In the genomic region with DNA sequence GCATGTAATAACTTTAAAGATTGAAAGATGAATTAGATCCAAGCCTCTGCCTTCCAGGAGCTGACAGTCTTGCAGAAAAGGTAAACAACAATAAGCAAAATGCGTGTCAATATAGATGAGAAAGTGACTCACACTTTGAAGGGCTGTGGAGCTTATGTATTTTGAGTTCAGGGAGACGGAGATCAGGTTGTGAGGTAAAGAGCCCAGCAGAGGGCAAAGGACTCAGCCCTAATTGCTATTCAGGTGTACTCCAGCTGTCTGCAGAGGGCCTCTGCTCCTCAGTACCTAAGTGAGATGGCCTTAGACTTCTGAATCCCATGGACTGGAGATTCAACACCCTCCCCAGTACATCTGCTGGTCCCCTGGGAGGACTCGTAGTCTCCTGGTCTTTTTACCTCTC, we compare ENCODE assay signal across 23 cellular contexts. TPM values are rescaled to one million over a fixed set of nuclear protein-coding genes. Genes with fewer than 3 reads are reported as not detected.
DNase-seq lines count a peak whose midpoint lies in the region; ATAC-seq, FAIRE-seq and TF ChIP-seq lines count a peak whose summit lies in the region.
"Had no signal": no experiment of that assay in that cellular context is flagged by ENCODE, and none has a peak within 500 bp of the region (broad histone marks: within the 10 kb centered on the region; RNA-seq: fewer than 3 reads in every experiment).

No MANE protein-coding gene starts in this region.

- peak overlapping the region; percentile 65; the same call in 1 of the 3 replicates for H2BK15ac ChIP-seq in IMR-90 (ENCODE audit: low read depth, low read length)

- H3K4me1 Mint-ChIP-seq in endothelial cell (ENCODE audit: unreplicated experiment): no peaks in the 10 kb centered on the region
- H3K4me1 Mint-ChIP-seq in neural progenitor cell: peaks cover 10% of the 10 kb centered on the region
- peaks cover 31% of the 10 kb centered on the region for H3K4me1 Mint-ChIP-seq in stimulated activated naive CD8-positive, alpha-beta T cell treated with anti-CD3 and anti-CD28 coated beads, Interleukin-15, amount 100 ng/mL, for 72 hours
- H3K4me1 Mint-ChIP-seq: immature natural killer cell had no signal

- CTCF ChIA-PET in IMR-90 (lab: Yijun Ruan, JAX): interaction anchor here (0.7 to 1.1 kb wide), 3 partner anchors 8 to 35 kb away, joined by 3 read pairs; no protein-coding TSS in a partner anchor

- TF ChIP-seq CTCF in GM12864 (IDR thresholded peaks at IDR 0.05; ENCODE audit: low read depth, low read length, missing control alignments) (peak; percentile 6), IMR-90 (conservative IDR thresholded peaks at IDR 0.05; ENCODE audit: low read depth, low read length) (no peak), endothelial cell (IDR thresholded peaks at IDR 0.05; ENCODE audit: unreplicated experiment) (no peak), neural progenitor cell (IDR thresholded peaks at IDR 0.05) (no peak), pancreas (IDR thresholded peaks at IDR 0.05) (no peak)

- H3K9me1 ChIP-seq in IMR-90 (ENCODE audit: insufficient read depth, low read length): peaks cover 29% of the 10 kb centered on the region

- H3K23ac ChIP-seq in IMR-90 (ENCODE audit: low read depth, low read length): peak overlapping the region; percentile 26

- no peaks in the 10 kb centered on the region for H3K36me3 ChIP-seq in IMR-90 (ENCODE audit: control insufficient read depth, insufficient read depth, low read length)
- H3K36me3 ChIP-seq in neural progenitor cell: no peaks in the 10 kb centered on the region
- no peaks in the 10 kb centered on the region for H3K36me3 ChIP-seq in pancreas
- H3K36me3 ChIP-seq: BLaER1, heart left ventricle, upper lobe of right lung had no signal

- no peak overlapping the region for H2AK9ac ChIP-seq in IMR-90 (replicated peaks; ENCODE audit: low read depth, low read length, poor library complexity)

- peak overlapping the region; percentile 77; the same call in 1 of the 2 replicates for H3K18ac ChIP-seq in IMR-90 (ENCODE audit: low read depth, low read length)

- H3K79me1 ChIP-seq in IMR-90 (ENCODE audit: low read depth in 1 of 2, low read length in 2 of 2): no peaks in the 10 kb centered on the region

- H3K9ac ChIP-seq in IMR-90 (ENCODE audit: low read depth, low read length) (no peak overlapping the region), neural progenitor cell (no peak overlapping the region)
- H3K9ac ChIP-seq: BLaER1 had no signal

- H3F3A ChIP-seq in neural progenitor cell (ENCODE audit: low read depth): no peaks in the 10 kb centered on the region

- no peaks in the 10 kb centered on the region for H3K27me3 Mint-ChIP-seq in endothelial cell (ENCODE audit: unreplicated experiment)
- H3K27me3 Mint-ChIP-seq in neural progenitor cell (ENCODE audit: insufficient read depth, low read depth): peaks cover 2% of the 10 kb centered on the region
- H3K27me3 Mint-ChIP-seq in stimulated activated naive CD8-positive, alpha-beta T cell treated with anti-CD3 and anti-CD28 coated beads, Interleukin-15, amount 100 ng/mL, for 72 hours: peaks cover 57% of the 10 kb centered on the region

- no peaks in the 10 kb centered on the region for H3K27me3 ChIP-seq in IMR-90 (ENCODE audit: control insufficient read depth, insufficient read depth, low read length)
- no peaks in the 10 kb centered on the region for H3K27me3 ChIP-seq in neural progenitor cell
- H3K27me3 ChIP-seq in pancreas: no peaks in the 10 kb centered on the region
- H3K27me3 ChIP-seq: BLaER1, upper lobe of right lung had no signal

- peak overlapping the region; percentile 3 for H3K4me3 Mint-ChIP-seq in endothelial cell (ENCODE audit: unreplicated experiment)
- H3K4me3 Mint-ChIP-seq in neural progenitor cell: peak overlapping the region; percentile 14
- H3K4me3 Mint-ChIP-seq in stimulated activated naive CD8-positive, alpha-beta T cell treated with anti-CD3 and anti-CD28 coated beads, Interleukin-15, amount 100 ng/mL, for 72 hours: no peak overlapping the region
- H3K4me3 Mint-ChIP-seq: activated naive CD8-positive, alpha-beta T cell; immature natural killer cell had no signal

- dilution Hi-C loops in IMR-90 (cut with HindIII; ENCODE audit: low sequenced_read_pairs, unreplicated experiment): loop anchor here (25.0 kb wide), 1 partner anchor 216 kb away; no protein-coding TSS in a partner anchor

- H3K79me2 ChIP-seq in neural progenitor cell (ENCODE audit: low read depth): no peaks in the 10 kb centered on the region

- H3K4me3 ChIP-seq in GM12864 (ENCODE audit: low read depth, low read length) (no peak overlapping the region), IMR-90 (ENCODE audit: insufficient read depth, low read depth, low read length) (no peak overlapping the region), neural progenitor cell (no peak overlapping the region), pancreas (no peak overlapping the region)
- H3K4me3 ChIP-seq: A549, BLaER1, heart left ventricle, mucosa of descending colon, upper lobe of right lung had no signal

- peak overlapping the region; percentile 86 for H2BK120ac ChIP-seq in IMR-90 (ENCODE audit: low read depth, low read length)

- H2BK5ac ChIP-seq in IMR-90 (ENCODE audit: low read depth, low read length, poor library complexity, severe bottlenecking): no peak overlapping the region

- peak overlapping the region; percentile 59 for H4K5ac ChIP-seq in IMR-90 (ENCODE audit: low read depth, low read length)

- H2BK20ac ChIP-seq in IMR-90 (ENCODE audit: low read depth, low read length): peak overlapping the region; percentile 81

- H3K4me1 ChIP-seq in IMR-90 (ENCODE audit: control insufficient read depth, insufficient read depth, low read length): peaks cover 18% of the 10 kb centered on the region
- H3K4me1 ChIP-seq in neural progenitor cell: no peaks in the 10 kb centered on the region
- no peaks in the 10 kb centered on the region for H3K4me1 ChIP-seq in pancreas
- H3K4me1 ChIP-seq: A549, upper lobe of right lung had no signal

- H2AFZ ChIP-seq in IMR-90 (replicated peaks; ENCODE audit: low read length, poor library complexity) (no peak overlapping the region), neural progenitor cell (replicated peaks) (no peak overlapping the region)

- H4K8ac ChIP-seq in IMR-90 (ENCODE audit: low read depth in 2 of 2, low read length in 2 of 2): peak overlapping the region in 1 of 2 experiments; percentile 48; a peak in 2 of 4 replicates

- peak overlapping the region; percentile 77 for H3K4ac ChIP-seq in IMR-90 (ENCODE audit: low read depth, low read length)

- H4K20me1 ChIP-seq in IMR-90 (ENCODE audit: insufficient read depth, low read length): no peaks in the 10 kb centered on the region
- no peaks in the 10 kb centered on the region for H4K20me1 ChIP-seq in neural progenitor cell (ENCODE audit: low read depth)
- H4K20me1 ChIP-seq: BLaER1 had no signal

- peaks cover 4% of the 10 kb centered on the region for H3K36me3 Mint-ChIP-seq in endothelial cell (ENCODE audit: low read depth, unreplicated experiment)
- H3K36me3 Mint-ChIP-seq in neural progenitor cell: no peaks in the 10 kb centered on the region
- H3K36me3 Mint-ChIP-seq: activated naive CD8-positive, alpha-beta T cell; immature natural killer cell had no signal

- H3K4me2 ChIP-seq in IMR-90 (ENCODE audit: low read depth, low read length) (no peak overlapping the region), neural progenitor cell (peak overlapping the region; percentile 88)
- H3K4me2 ChIP-seq: A549, BLaER1 had no signal

- H2AK5ac ChIP-seq in IMR-90 (ENCODE audit: low read depth, low read length): peak overlapping the region; percentile 94; the same call in 1 of the 2 replicates

- peak overlapping the region; percentile 31; the same call in 1 of the 2 replicates for H3K14ac ChIP-seq in IMR-90 (replicated peaks; ENCODE audit: low read depth, low read length)

- ATAC-seq in IMR-90 (ENCODE audit: low read depth): no peak
- ATAC-seq in stimulated activated naive CD8-positive, alpha-beta T cell treated with anti-CD3 and anti-CD28 coated beads, Interleukin-15, amount 100 ng/mL, for 72 hours: no peak
- no peak for ATAC-seq in pancreas
- ATAC-seq in HG03378 (IDR thresholded peaks at IDR 0.05; ENCODE audit: unreplicated experiment): no peak
- ATAC-seq in GM19463 (IDR thresholded peaks at IDR 0.05; ENCODE audit: unreplicated experiment): no peak
- ATAC-seq: heart left ventricle; left ventricle myocardium superior; stimulated activated naive CD8-positive, alpha-beta T cell treated with anti-CD3 and anti-CD28 coated beads, Interleukin-15, Interleukin-2, amounts not matched to agents 100 U/mL and 50 U/mL, for 24 hours had no signal

- H3K27ac Mint-ChIP-seq in endothelial cell (ENCODE audit: unreplicated experiment) (no peak overlapping the region), neural progenitor cell (no peak overlapping the region)
- H3K27ac Mint-ChIP-seq in stimulated activated naive CD8-positive, alpha-beta T cell treated with anti-CD3 and anti-CD28 coated beads, Interleukin-15, amount 100 ng/mL, for 72 hours: no peak overlapping the region
- H3K27ac Mint-ChIP-seq: activated naive CD8-positive, alpha-beta T cell; immature natural killer cell had no signal

- 74% methylated on average over 3 of the region's 3 CpGs; no CpG with 5 or more reads in 1 of the 2 experiments for WGBS in IMR-90 (ENCODE audit: extremely low coverage in 2 of 2, insufficient read length in 1 of 2), 2 experiments
- 64 to 76% methylated on average over 3 of the region's 3 CpGs for WGBS in pancreas, 2 donors

- TF ChIP-seq POLR2A in IMR-90 (IDR thresholded peaks at IDR 0.05; ENCODE audit: low read depth, low read length): no peak

- in situ Hi-C loops in IMR-90 (cut with MboI; ENCODE audit: low sequenced_read_pairs): loop anchor here (25.0 kb wide), 2 partner anchors 516 to 741 kb away; no protein-coding TSS in a partner anchor

- no peak for TF ChIP-seq RAD21 in IMR-90 (IDR thresholded peaks at IDR 0.05; ENCODE audit: low read length)

- peak overlapping the region; percentile 68; the same call in 1 of the 2 replicates for H4K91ac ChIP-seq in IMR-90 (ENCODE audit: insufficient read depth, low read depth, low read length)

- peak overlapping the region; percentile 59; the same call in 1 of the 2 replicates for H3K56ac ChIP-seq in IMR-90 (ENCODE audit: extremely low read depth, insufficient read depth, low read length)

- DNase-seq in GM12864 (ENCODE audit: low read depth): no peak
- DNase-seq in IMR-90: no peak
- no peak for DNase-seq in endothelial cell (ENCODE audit: low spot score)
- DNase-seq in neural progenitor cell (ENCODE audit: low spot score): no peak
- no peak for DNase-seq in stimulated activated naive CD8-positive, alpha-beta T cell treated with anti-CD3 and anti-CD28 coated beads, Interleukin-15, amount 100 ng/mL, for 72 hours
- no peak for DNase-seq in pancreas
- DNase-seq: activated CD4-positive, CD25-positive, alpha-beta regulatory T cell treated with anti-CD3 and anti-CD28 coated beads, Interleukin-2, amount 50 U/mL, for 72 hours; Calu3; heart left ventricle; immature natural killer cell; Karpas-422; left ventricle myocardium superior; NCI-H1092; small intestine; stimulated activated CD4-positive, alpha-beta T cell treated with anti-CD3 and anti-CD28 coated beads, Interleukin-2, amount 100 ng/mL, for 48 hours; stimulated activated naive CD8-positive, alpha-beta T cell treated with anti-CD3 and anti-CD28 coated beads, Interleukin-15, Interleukin-2, amounts not matched to agents 100 U/mL and 50 U/mL, for 24 hours; upper lobe of right lung had no signal

- H3K9me3 Mint-ChIP-seq in endothelial cell (ENCODE audit: unreplicated experiment): no peaks in the 10 kb centered on the region
- peaks cover 10% of the 10 kb centered on the region for H3K9me3 Mint-ChIP-seq in neural progenitor cell
- no peaks in the 10 kb centered on the region for H3K9me3 Mint-ChIP-seq in stimulated activated naive CD8-positive, alpha-beta T cell treated with anti-CD3 and anti-CD28 coated beads, Interleukin-15, amount 100 ng/mL, for 72 hours
- H3K9me3 Mint-ChIP-seq: immature natural killer cell had no signal

- H3K27ac ChIP-seq in IMR-90 (ENCODE audit: insufficient read depth, low read length) (peak overlapping the region; percentile 45; the same call in 1 of the 2 replicates), neural progenitor cell (no peak overlapping the region), pancreas (no peak overlapping the region)
- H3K27ac ChIP-seq: A549, BLaER1, heart left ventricle had no signal

- no TSS peak for BruUV-seq in IMR-90 (replicated peaks; lab: Mats Ljungman, UMichigan)

- H3K9me3 ChIP-seq in IMR-90 (ENCODE audit: control insufficient read depth, insufficient read depth, low read length): no peaks in the 10 kb centered on the region
- H3K9me3 ChIP-seq in neural progenitor cell (ENCODE audit: low read depth): no peaks in the 10 kb centered on the region
- no peaks in the 10 kb centered on the region for H3K9me3 ChIP-seq in pancreas
- H3K9me3 ChIP-seq: A549, mucosa of descending colon, upper lobe of right lung had no signal

- intact Hi-C loops in IMR-90 (cut with micrococcal nuclease) (no loop called here), pancreas (cut with DNase I) (no loop called here)

- POLR2A ChIA-PET in IMR-90 (lab: Charles Lee; ENCODE audit: unreplicated experiment): interaction anchor here (1.3 to 2.5 kb wide), 2 partner anchors 19 to 34 kb away, joined by 5 to 15 read pairs; partner anchors contain the start of gene IRAG1

- no peak for FAIRE-seq in pancreas (lab: Jason Lieb, UNC)
- FAIRE-seq: A549, small intestine had no signal

RNA-seq across cellular contexts. Expression of gene CTR9, which starts 22.9 kb away (rescaled TPM):
- total RNA-seq in IMR-90 (2012; rRNA removed): 37.1 and 38.3 TPM in 2 replicates
- polyA plus RNA-seq in IMR-90 (2012; rRNA removed): 14.4 and 16.8 TPM in 2 replicates
- 3.8 and 5.1 TPM in 2 replicates for polyA plus RNA-seq in IMR-90 (2012; cell fraction: cytosol; rRNA removed)
- polyA plus RNA-seq in IMR-90 (2012; cell fraction: nucleus; rRNA removed; ENCODE audit: low replicate concordance): 2.1 and 10.6 TPM in 2 replicates
- 43.5 TPM for total RNA-seq in endothelial cell (ENCODE audit: unreplicated experiment)
- 20.8 and 26.4 TPM in 2 replicates for total RNA-seq in neural progenitor cell (ENCODE audit: low replicate concordance)
- total RNA-seq in pancreas: 10 to 100 TPM in 5 of 6 donors, 1 to 10 TPM in 1; 7.7 to 15.8 (median 13.2) TPM
- polyA plus RNA-seq in pancreas: 10 to 100 TPM in 1 of 2 donors, 1 to 10 TPM in 1; 6.8 to 12.2 TPM

RNA-seq across cellular contexts. Expression of gene IRAG1, which starts 34.6 kb away (rescaled TPM):
- 21.1 and 25.8 TPM in 2 replicates for total RNA-seq in IMR-90 (2012; rRNA removed)
- 17.6 and 19.4 TPM in 2 replicates for polyA plus RNA-seq in IMR-90 (2012; rRNA removed)
- polyA plus RNA-seq in IMR-90 (2012; cell fraction: cytosol; rRNA removed): 8.5 and 8.6 TPM in 2 replicates
- 37.6 and 104 TPM in 2 replicates for polyA plus RNA-seq in IMR-90 (2012; cell fraction: nucleus; rRNA removed; ENCODE audit: low replicate concordance)
- 8.7 TPM for total RNA-seq in endothelial cell (ENCODE audit: unreplicated experiment)
- 5.2 and 5.9 TPM in 2 replicates for total RNA-seq in neural progenitor cell (ENCODE audit: low replicate concordance)
- 1 to 10 TPM in 5 of 6 donors, under 1 TPM in 1; 0.59 to 5.7 (median 2.0) TPM for total RNA-seq in pancreas
- polyA plus RNA-seq in pancreas: 1 to 10 TPM; 1.7 to 2.3 TPM
- total RNA-seq: Calu3 had no signal

Comparison
In these comparisons a context has a peak if more than half of its experiments do, and no peak if none do; other contexts are left out.
1. H3K4me3 Mint-ChIP-seq: peak in endothelial cell (single experiment) and neural progenitor cell (single experiment); none in stimulated activated naive CD8-positive, alpha-beta T cell treated with anti-CD3 and anti-CD28 coated beads, Interleukin-15, amount 100 ng/mL, for 72 hours (0 of 2).